8 cellular contexts compared by ENCODE assay signal in the genomic region with DNA sequence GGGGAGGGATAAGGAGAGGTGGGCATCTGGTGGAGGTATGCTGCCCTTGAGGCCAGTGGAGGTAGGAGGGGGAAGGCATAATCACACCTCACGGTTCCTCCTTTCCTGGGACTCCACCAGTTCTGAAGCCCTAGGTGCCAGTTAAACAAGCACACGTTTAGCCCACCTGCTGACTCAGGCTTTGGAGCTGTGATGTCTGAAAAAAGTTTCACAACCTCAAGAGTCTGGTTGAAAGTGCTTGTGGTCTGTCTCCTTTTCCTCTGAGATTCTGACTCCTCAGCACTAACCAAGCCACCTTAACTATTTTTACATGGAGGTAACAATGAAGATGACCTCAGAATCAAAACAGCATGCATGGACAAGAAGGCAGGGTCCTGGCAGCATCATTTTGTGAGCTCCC.
DNase-seq lines count a peak whose midpoint lies in the region; ATAC-seq lines count a peak whose summit lies in the region.

No MANE protein-coding gene starts in this region.

- peak; percentile 16 for DNase-seq in NCI-H345 (lab: John Stamatoyannopoulos, UW)
- no peak for DNase-seq in NCI-H345 treated with DMSO at 0.1 percent for 48 hours (lab: John Stamatoyannopoulos, UW; ENCODE audit: unreplicated experiment)
- DNase-seq in NCI-H226: peak; percentile 8
- DNase-seq in kidney glomerular epithelial cell (lab: John Stamatoyannopoulos, UW): peak; percentile 71
- DNase-seq in foreskin melanocyte: no peak
- DNase-seq in NCI-H2227 treated with DMSO at 0.1 percent for 48 hours (lab: John Stamatoyannopoulos, UW): no peak
- no peak for DNase-seq in NCI-H510A (lab: John Stamatoyannopoulos, UW)

- ATAC-seq in HG02610 (IDR thresholded peaks at IDR 0.05; ENCODE audit: unreplicated experiment): peak; percentile 96

Comparison
In these comparisons a context has a peak if more than half of its experiments do, and no peak if none do; other contexts are left out.
1. DNase-seq: peak in NCI-H345 (single experiment), NCI-H226 (single experiment) and kidney glomerular epithelial cell (single experiment); none in NCI-H345 treated with DMSO at 0.1 percent for 48 hours (single experiment), foreskin melanocyte (single experiment), NCI-H2227 treated with DMSO at 0.1 percent for 48 hours (single experiment) and NCI-H510A (single experiment).